10 cellular contexts compared by ENCODE assay signal in the genomic region with DNA sequence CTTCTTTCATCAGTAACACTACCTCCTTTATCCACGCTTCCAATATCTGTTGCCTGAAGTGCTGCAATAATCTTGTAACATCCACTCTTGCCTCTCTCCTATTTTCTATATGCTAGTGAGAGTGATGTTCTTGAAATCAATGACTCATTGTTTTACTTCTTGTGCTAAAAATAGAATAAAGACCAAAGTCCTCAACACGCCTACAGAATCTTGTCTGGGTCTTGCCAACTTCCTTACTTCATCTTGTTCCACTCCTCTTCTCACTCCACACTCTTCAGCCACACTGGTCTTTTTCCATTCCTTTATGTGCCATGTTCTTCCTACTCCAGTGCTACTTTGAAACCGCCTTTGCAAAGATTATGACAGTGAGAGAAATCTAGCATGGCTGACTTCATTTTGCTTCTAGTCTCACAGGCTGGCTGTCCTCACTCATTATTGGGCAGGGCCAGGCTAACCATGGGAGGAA.
A peak's percentile ranks its signal among the peaks of the same experiment; 100 is the strongest.
DNase-seq lines count a peak whose midpoint lies in the region; ATAC-seq and TF ChIP-seq lines count a peak whose summit lies in the region.
"Had no signal": no experiment of that assay in that cellular context is flagged by ENCODE, and none has a peak within 500 bp of the region (broad histone marks: within the 10 kb centered on the region; RNA-seq: fewer than 3 reads in every experiment).

No MANE protein-coding gene starts in this region.

- no peaks in the 10 kb centered on the region for H3K27me3 ChIP-seq in uterus

- TF ChIP-seq CTCF in astrocyte of the spinal cord (IDR thresholded peaks at IDR 0.05; ENCODE audit: low read depth, low read length) (no peak), uterus (IDR thresholded peaks at IDR 0.05) (no peak), coronary artery (IDR thresholded peaks at IDR 0.05) (no peak)

- H3K27ac ChIP-seq in uterus (peak overlapping the region in 1 of 2 donors; percentile 50), coronary artery (peak overlapping the region in 1 of 2 donors; percentile 45)

- CTCF ChIA-PET in activated CD4-positive, alpha-beta T cell treated with anti-CD3 and anti-CD28 coated beads for 36 hours (lab: Charles Lee): no interaction called here

- TF ChIP-seq POLR2A in uterus (IDR thresholded peaks at IDR 0.05): no peak

- in situ Hi-C loops in astrocyte of the spinal cord (cut with HindIII; ENCODE audit: low sequenced_read_pairs): no loop called here

- ATAC-seq in activated CD4-positive, alpha-beta T cell treated with anti-CD3 and anti-CD28 coated beads for 36 hours: peak; percentile 82
- peak; percentile 60 for ATAC-seq in HG03175 (IDR thresholded peaks at IDR 0.05; ENCODE audit: unreplicated experiment)
- ATAC-seq in stimulated activated effector memory CD8-positive, alpha-beta T cell treated with anti-CD3 and anti-CD28 coated beads, Interleukin-12 subunit alpha, Interleukin-12 subunit beta, amount 100 ng/mL, for 72 hours: peak; percentile 66

- no peaks in the 10 kb centered on the region for H3K36me3 Mint-ChIP-seq in activated CD4-positive, alpha-beta T cell treated with anti-CD3 and anti-CD28 coated beads for 36 hours (ENCODE audit: low read depth)
- no peaks in the 10 kb centered on the region for H3K36me3 Mint-ChIP-seq in stimulated activated effector memory CD8-positive, alpha-beta T cell treated with anti-CD3 and anti-CD28 coated beads, Interleukin-12 subunit alpha, Interleukin-12 subunit beta, amount 100 ng/mL, for 72 hours
- H3K36me3 Mint-ChIP-seq: naive B cell, type B pancreatic cell had no signal

- no peaks in the 10 kb centered on the region for H3K9me3 Mint-ChIP-seq in activated CD4-positive, alpha-beta T cell treated with anti-CD3 and anti-CD28 coated beads for 36 hours (ENCODE audit: low read depth)
- H3K9me3 Mint-ChIP-seq in stimulated activated effector memory CD8-positive, alpha-beta T cell treated with anti-CD3 and anti-CD28 coated beads, Interleukin-12 subunit alpha, Interleukin-12 subunit beta, amount 100 ng/mL, for 72 hours: no peaks in the 10 kb centered on the region
- H3K9me3 Mint-ChIP-seq: naive B cell, type B pancreatic cell had no signal

- no peak overlapping the region for H3K4me3 Mint-ChIP-seq in activated CD4-positive, alpha-beta T cell treated with anti-CD3 and anti-CD28 coated beads for 36 hours
- H3K4me3 Mint-ChIP-seq in stimulated activated effector memory CD8-positive, alpha-beta T cell treated with anti-CD3 and anti-CD28 coated beads, Interleukin-12 subunit alpha, Interleukin-12 subunit beta, amount 100 ng/mL, for 72 hours: no peak overlapping the region
- H3K4me3 Mint-ChIP-seq: naive B cell, type B pancreatic cell had no signal

- H3K4me1 ChIP-seq in uterus: peaks cover 0 to 9% of the 10 kb centered on the region in 2 donors

- intact Hi-C loops in activated CD4-positive, alpha-beta T cell treated with anti-CD3 and anti-CD28 coated beads for 36 hours (cut with DNase I, micrococcal nuclease): loop anchor here (1.0 to 5.0 kb wide), 4 partner anchors 82 to 564 kb away; no protein-coding TSS in a partner anchor
- intact Hi-C loops in uterus (cut with DNase I; ENCODE audit: low total_unique reads): no loop called here

- peak; percentile 14 for DNase-seq in activated CD4-positive, alpha-beta T cell treated with anti-CD3 and anti-CD28 coated beads for 36 hours
- DNase-seq in activated CD4-positive, alpha-beta T cell treated with anti-CD3 and anti-CD28 coated beads, Interleukin-2, amount 50 U/mL, for 4 hours: no peak
- peak; percentile 79 for DNase-seq in astrocyte of the spinal cord (ENCODE audit: low read depth, low spot score)
- DNase-seq in stimulated activated effector memory CD8-positive, alpha-beta T cell treated with anti-CD3 and anti-CD28 coated beads, Interleukin-12 subunit alpha, Interleukin-12 subunit beta, amount 100 ng/mL, for 72 hours (ENCODE audit: low spot score in 2 of 2): peak in 1 of 2 donors; percentile 47
- DNase-seq in uterus: no peak
- DNase-seq in coronary artery (ENCODE audit: low spot score): no peak
- DNase-seq in NCI-H748 treated with DMSO at 0.1 percent for 48 hours (lab: John Stamatoyannopoulos, UW): no peak
- DNase-seq: naive B cell had no signal

- H3K4me1 Mint-ChIP-seq in activated CD4-positive, alpha-beta T cell treated with anti-CD3 and anti-CD28 coated beads for 36 hours: no peaks in the 10 kb centered on the region
- no peaks in the 10 kb centered on the region for H3K4me1 Mint-ChIP-seq in stimulated activated effector memory CD8-positive, alpha-beta T cell treated with anti-CD3 and anti-CD28 coated beads, Interleukin-12 subunit alpha, Interleukin-12 subunit beta, amount 100 ng/mL, for 72 hours

- no peak overlapping the region for H3K27ac Mint-ChIP-seq in activated CD4-positive, alpha-beta T cell treated with anti-CD3 and anti-CD28 coated beads for 36 hours
- H3K27ac Mint-ChIP-seq in stimulated activated effector memory CD8-positive, alpha-beta T cell treated with anti-CD3 and anti-CD28 coated beads, Interleukin-12 subunit alpha, Interleukin-12 subunit beta, amount 100 ng/mL, for 72 hours: no peak overlapping the region
- H3K27ac Mint-ChIP-seq: naive B cell, type B pancreatic cell had no signal

- no peak overlapping the region for H3K4me3 ChIP-seq in astrocyte of the spinal cord (ENCODE audit: low read depth, low read length)
- no peak overlapping the region for H3K4me3 ChIP-seq in uterus
- no peak overlapping the region for H3K4me3 ChIP-seq in coronary artery

- POLR2A ChIA-PET in activated CD4-positive, alpha-beta T cell treated with anti-CD3 and anti-CD28 coated beads for 36 hours (lab: Charles Lee): no interaction called here

- H3K9me3 ChIP-seq in uterus: no peaks in the 10 kb centered on the region

- no peaks in the 10 kb centered on the region for H3K27me3 Mint-ChIP-seq in activated CD4-positive, alpha-beta T cell treated with anti-CD3 and anti-CD28 coated beads for 36 hours
- H3K27me3 Mint-ChIP-seq: naive B cell, type B pancreatic cell had no signal

- no peaks in the 10 kb centered on the region for H3K36me3 ChIP-seq in uterus

Comparison
In these comparisons a context has a peak if more than half of its experiments do, and no peak if none do; other contexts are left out.
1. DNase-seq: peak in activated CD4-positive, alpha-beta T cell treated with anti-CD3 and anti-CD28 coated beads for 36 hours (single experiment) and astrocyte of the spinal cord (single experiment); none in activated CD4-positive, alpha-beta T cell treated with anti-CD3 and anti-CD28 coated beads, Interleukin-2, amount 50 U/mL, for 4 hours (0 of 2), uterus (0 of 2), coronary artery (single experiment) and NCI-H748 treated with DMSO at 0.1 percent for 48 hours (single experiment).
2. Peak in every context shown above with its lines, with median percentiles within 50 percentile points of each other: ATAC-seq.